ENCODE assay signal across 21 cellular contexts in the genomic region with DNA sequence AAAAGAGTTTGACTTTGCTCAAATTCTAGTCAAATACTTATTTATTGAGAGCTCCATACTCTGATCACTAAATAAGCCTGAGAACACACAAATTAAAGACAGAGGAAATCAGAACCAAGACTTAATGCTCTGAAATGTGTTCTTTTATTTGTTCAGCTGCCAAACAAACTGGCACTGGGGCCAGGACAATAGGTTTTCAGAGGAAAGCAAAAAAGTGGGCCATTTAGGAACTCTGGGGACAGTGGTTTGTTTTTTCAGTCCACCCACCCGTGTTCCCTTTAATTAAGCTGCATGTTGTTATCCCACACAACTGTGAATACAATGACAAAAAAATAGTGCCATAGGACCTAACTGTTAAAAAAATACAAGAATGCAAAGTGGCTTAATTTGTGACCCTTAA.
DNase-seq lines count a peak whose midpoint lies in the region; FAIRE-seq and TF ChIP-seq lines count a peak whose summit lies in the region.
"Had no signal": no experiment of that assay in that cellular context is flagged by ENCODE, and none has a peak within 500 bp of the region (broad histone marks: within the 10 kb centered on the region; RNA-seq: fewer than 3 reads in every experiment).

No MANE protein-coding gene starts in this region.

- CTCF ChIA-PET in endothelial cell of umbilical vein (lab: Charles Lee), result interaction anchor here (1.1 to 2.2 kb wide), 4 partner anchors 14 to 477 kb away, joined by 4 to 5 read pairs (median 5); no protein-coding TSS in a partner anchor

- H3K36me3 ChIP-seq in endothelial cell of umbilical vein (ENCODE audit: control insufficient read depth in 2 of 2, extremely low read depth in 1 of 2, insufficient read depth in 2 of 2, low read length in 2 of 2) (peaks cover 21 to 27% of the 10 kb centered on the region in 2 experiments), neuronal stem cell (replicated peaks in 1 of 2; ENCODE audit: control insufficient read depth in 2 of 2, insufficient read depth in 2 of 2, low read length in 2 of 2) (peaks cover 34 to 41% of the 10 kb centered on the region in 2 donors)

- POLR2A ChIA-PET in endothelial cell of umbilical vein (lab: Charles Lee), result no interaction called here

- FAIRE-seq in endothelial cell of umbilical vein (lab: Jason Lieb, UNC), result peak; percentile 62
- FAIRE-seq: GM18507, H54 had no signal

- peaks cover 13% of the 10 kb centered on the region for H3K79me2 ChIP-seq in endothelial cell of umbilical vein (ENCODE audit: control insufficient read depth, insufficient read depth, low read length)

- no peaks in the 10 kb centered on the region for H3K9me1 ChIP-seq in endothelial cell of umbilical vein (replicated peaks; ENCODE audit: control insufficient read depth, extremely low read depth, insufficient read depth, low read length)

- H2BK120ac ChIP-seq in neuronal stem cell (ENCODE audit: low read depth, low read length), result no peak overlapping the region

- no peak overlapping the region for H3K27ac ChIP-seq in endothelial cell of umbilical vein (ENCODE audit: insufficient read depth, low read depth, low read length)
- H3K27ac ChIP-seq in neuronal stem cell (replicated peaks; ENCODE audit: low read length), result peak overlapping the region; percentile 93

- dilution Hi-C loops in endothelial cell of umbilical vein (cut with MboI; ENCODE audit: extremely low pct_ligation_motif_present, low sequenced_read_pairs), result no loop called here

- H3K23ac ChIP-seq in neuronal stem cell (ENCODE audit: low read depth, low read length, poor library complexity), result no peak overlapping the region

- H3K4me3 ChIP-seq in endothelial cell of umbilical vein (replicated peaks in 1 of 3; ENCODE audit: insufficient read depth in 1 of 3, low read depth in 1 of 3, low read length in 3 of 3), result no peak overlapping the region
- H3K4me3 ChIP-seq in neuronal stem cell (ENCODE audit: low read length in 2 of 2), result peak overlapping the region; percentile 25 to 56
- H3K4me3 ChIP-seq: heart right ventricle, smooth muscle cell, stomach had no signal

- peaks cover 5% of the 10 kb centered on the region for H3K79me1 ChIP-seq in neuronal stem cell (ENCODE audit: low read depth, low read length)

- no peak overlapping the region for H2BK5ac ChIP-seq in neuronal stem cell (ENCODE audit: low read length)

- H3K14ac ChIP-seq in neuronal stem cell (ENCODE audit: low read length), result no peak overlapping the region

- H3K9me3 ChIP-seq in endothelial cell of umbilical vein (replicated peaks; ENCODE audit: control insufficient read depth, insufficient read depth, low read length) (no peaks in the 10 kb centered on the region), neuronal stem cell (replicated peaks in 1 of 2; ENCODE audit: control insufficient read depth in 2 of 2, insufficient read depth in 1 of 2, low read depth in 1 of 2, low read length in 2 of 2) (peaks cover 7 to 22% of the 10 kb centered on the region in 2 donors)
- H3K9me3 ChIP-seq: heart right ventricle, stomach had no signal

- H3K4me1 ChIP-seq in endothelial cell of umbilical vein (ENCODE audit: control insufficient read depth, extremely low read depth, insufficient read depth, low read length), result peaks cover 18% of the 10 kb centered on the region
- H3K4me1 ChIP-seq in neuronal stem cell (ENCODE audit: control insufficient read depth in 2 of 2, insufficient read depth in 1 of 2, low read depth in 1 of 2, low read length in 2 of 2), result peaks cover 10 to 12% of the 10 kb centered on the region in 2 donors

- H4K8ac ChIP-seq in neuronal stem cell (ENCODE audit: low read depth, low read length), result no peak overlapping the region

- H2AFZ ChIP-seq in endothelial cell of umbilical vein (ENCODE audit: low read depth, low read length), result no peak overlapping the region
- no peak overlapping the region for H2AFZ ChIP-seq in neuronal stem cell (ENCODE audit: low read length)

- no peak for TF ChIP-seq CTCF in endothelial cell of umbilical vein (IDR thresholded peaks at IDR 0.05; ENCODE audit: extremely low read depth in 1 of 2, insufficient read depth in 1 of 2, low read depth in 1 of 2, low read length in 2 of 2)
- no peak for TF ChIP-seq CTCF in GM20000 (IDR thresholded peaks at IDR 0.05; ENCODE audit: extremely low read depth, missing control alignments)

- H3K18ac ChIP-seq in neuronal stem cell (ENCODE audit: low read length), result no peak overlapping the region

- H3K27me3 ChIP-seq in endothelial cell of umbilical vein (ENCODE audit: control insufficient read depth in 2 of 2, insufficient read depth in 2 of 2, low read length in 2 of 2), result no peaks in the 10 kb centered on the region
- no peaks in the 10 kb centered on the region for H3K27me3 ChIP-seq in neuronal stem cell (ENCODE audit: control insufficient read depth in 3 of 3, insufficient read depth in 3 of 3, low read depth in 1 of 3, low read length in 3 of 3)
- H3K27me3 ChIP-seq: heart right ventricle, stomach had no signal

- no peak overlapping the region for H2BK15ac ChIP-seq in neuronal stem cell (ENCODE audit: low read length)

- H3K4me2 ChIP-seq in endothelial cell of umbilical vein (ENCODE audit: insufficient read depth, low read length) (no peak overlapping the region), neuronal stem cell (ENCODE audit: insufficient read depth, low read length, poor library complexity, severe bottlenecking) (peak overlapping the region; percentile 26)
- H3K4me2 ChIP-seq: smooth muscle cell had no signal

- H3K9ac ChIP-seq in endothelial cell of umbilical vein (replicated peaks; ENCODE audit: extremely low read depth, insufficient read depth, low read length) (no peak overlapping the region), neuronal stem cell (ENCODE audit: low read depth, low read length, poor library complexity) (no peak overlapping the region)

- peaks cover 3% of the 10 kb centered on the region for H4K20me1 ChIP-seq in endothelial cell of umbilical vein (replicated peaks; ENCODE audit: control insufficient read depth, extremely low read depth, insufficient read depth, low read length)

- H2AK5ac ChIP-seq in neuronal stem cell (ENCODE audit: low read depth, low read length), result no peak overlapping the region

- peak; percentile 76 for DNase-seq in NCI-H1092 treated with DMSO at 0.1 percent for 48 hours (lab: John Stamatoyannopoulos, UW)
- peak; percentile 70 for DNase-seq in NCI-H774 (lab: John Stamatoyannopoulos, UW)
- peak; percentile 56 for DNase-seq in endothelial cell of umbilical vein (ENCODE audit: low read depth, low spot score)
- no peak for DNase-seq in neuronal stem cell (ENCODE audit: low spot score)
- no peak for DNase-seq in GM20000 (ENCODE audit: low spot score)
- DNase-seq in T-helper 9 cell, result no peak
- DNase-seq in iPS-NIHi11 (ENCODE audit: low spot score), result no peak
- DNase-seq in NCI-H524 (lab: John Stamatoyannopoulos, UW), result no peak
- DNase-seq: activated CD4-positive, alpha-beta T cell treated with anti-CD3 and anti-CD28 coated beads, Interleukin-2, amount 50 U/mL, for 4 hours; activated naive CD4-positive, alpha-beta T cell treated with Interleukin-2 at 50 U/mL for 16 hours; activated T-cell treated with anti-CD3 and anti-CD28 coated beads for 4 hours; heart right ventricle; Kasumi-1; NCI-H1694; posterior cingulate gyrus; stimulated activated CD4-positive, alpha-beta T cell treated with anti-CD3 and anti-CD28 coated beads, Interleukin-4, amount 100 ng/mL, for 1 hour; stomach; T-cell had no signal

- intact Hi-C loops in endothelial cell of umbilical vein (cut with micrococcal nuclease), result no loop called here

- no peak overlapping the region for H3K4ac ChIP-seq in neuronal stem cell (ENCODE audit: low read length)

- no TSS peak for BruUV-seq in endothelial cell of umbilical vein (replicated peaks; lab: Mats Ljungman, UMichigan)

- TF ChIP-seq POLR2A in endothelial cell of umbilical vein (IDR thresholded peaks at IDR 0.05; ENCODE audit: low read depth, low read length), result no peak

- WGBS in neuronal stem cell (ENCODE audit: extremely low coverage in 2 of 2, insufficient read length in 2 of 2, insufficient replicate concordance in 1 of 2), 2 donors, result no CpG with 5 or more reads among the region's 1 CpG

- no peak overlapping the region for H2BK12ac ChIP-seq in neuronal stem cell (ENCODE audit: low read length)

- no peak overlapping the region for H4K91ac ChIP-seq in neuronal stem cell (ENCODE audit: low read depth, low read length, poor library complexity)

TF ChIP-seq in endothelial cell of umbilical vein, 7 proteins besides CTCF, POLR2A, EP300 and RAD21:
- TF ChIP-seq POLR2AphosphoS5 (IDR thresholded peaks at IDR 0.05; ENCODE audit: insufficient read depth, low read depth, low read length) (no peak), FOS (IDR thresholded peaks at IDR 0.05; ENCODE audit: borderline replicate concordance, insufficient read depth, low read length) (no peak), MYC (IDR thresholded peaks at IDR 0.05; ENCODE audit: low read depth, low read length) (no peak), JUN (IDR thresholded peaks at IDR 0.05; ENCODE audit: borderline replicate concordance, insufficient read depth, insufficient read length, low read depth) (no peak), EZH2 (IDR thresholded peaks at IDR 0.05; ENCODE audit: borderline replicate concordance, low read depth, low read length, severe bottlenecking) (no peak), GATA2 (IDR thresholded peaks at IDR 0.05; ENCODE audit: insufficient read depth, insufficient read length, low read depth, low read length) (no peak)
- TF ChIP-seq, protein P1, sequence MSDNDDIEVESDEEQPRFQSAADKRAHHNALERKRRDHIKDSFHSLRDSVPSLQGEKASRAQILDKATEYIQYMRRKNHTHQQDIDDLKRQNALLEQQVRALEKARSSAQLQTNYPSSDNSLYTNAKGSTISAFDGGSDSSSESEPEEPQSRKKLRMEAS (IDR thresholded peaks at IDR 0.05; ENCODE audit: insufficient read depth, insufficient read length), result no peak

Comparison
In these comparisons a context has a peak if more than half of its experiments do, and no peak if none do; other contexts are left out.
1. DNase-seq: peak in NCI-H1092 treated with DMSO at 0.1 percent for 48 hours (single experiment), NCI-H774 (single experiment) and endothelial cell of umbilical vein (single experiment); none in neuronal stem cell (single experiment), GM20000 (single experiment), T-helper 9 cell (single experiment), iPS-NIHi11 (single experiment) and NCI-H524 (0 of 2).
2. H3K4me3 ChIP-seq: peak in neuronal stem cell (2 of 2); none in endothelial cell of umbilical vein (0 of 3).